ENCODE assay signal across 1 cellular context in genomic region chr19:47258434-47258833, GRCh38.
TF ChIP-seq lines count a peak whose summit lies in the region.

No MANE protein-coding gene starts in this region.

TF ChIP-seq in HCT116, 20 proteins besides CTCF, POLR2A, EP300 and RAD21 (continued from another document):
- no peak for TF ChIP-seq ATF3 (IDR thresholded peaks at IDR 0.05)
